34 cellular contexts compared by ENCODE assay signal in genomic region chr1:235575597-235575996, GRCh38.
"Had no signal": no experiment of that assay in that cellular context is flagged by ENCODE, and none has a peak within 500 bp of the region (broad histone marks: within the 10 kb centered on the region; RNA-seq: fewer than 3 reads in every experiment).

No MANE protein-coding gene starts in this region.

- H3K27ac Mint-ChIP-seq: activated B cell treated with CpG ODN at 0.5 μM for 24 hours; activated CD8-positive, alpha-beta T cell treated with anti-CD3 and anti-CD28 coated beads for 36 hours; activated naive CD8-positive, alpha-beta T cell; activated T-helper 17 cell treated with anti-CD3 and anti-CD28 coated beads, Interleukin-2, amount 50 U/mL, for 72 hours; effector memory CD8-positive, alpha-beta T cell; T-cell; T-helper 1 cell treated with Interleukin-12 subunit alpha and Interleukin-12 subunit beta and Interleukin-4 antibody, amounts not matched to agents 30 μg/mL and 1 μg/mL, for 36 hours; T-helper 2 cell treated with Interferon-gamma antibody and Interleukin-4, amounts not matched to agents 5 μg/mL and 100 μg/mL, for 36 hours had no signal

- H3K36me3 Mint-ChIP-seq: activated naive CD8-positive, alpha-beta T cell; T-cell had no signal

- FAIRE-seq: astrocyte, bronchial epithelial cell, colon had no signal

- H3K4me1 ChIP-seq: esophagus muscularis mucosa, foreskin keratinocyte, gastrocnemius medialis had no signal

- H3K4me1 Mint-ChIP-seq: activated B cell treated with CpG ODN at 0.5 μM for 24 hours; activated T-helper 17 cell treated with anti-CD3 and anti-CD28 coated beads, Interleukin-2, amount 50 U/mL, for 72 hours; T-cell had no signal

- H3K9me3 Mint-ChIP-seq: activated B cell treated with CpG ODN at 0.5 μM for 24 hours; activated T-cell treated with anti-CD3 and anti-CD28 coated beads, Interleukin-2, amount 50 U/mL, for 4 hours; activated T-helper 17 cell treated with anti-CD3 and anti-CD28 coated beads, Interleukin-2, amount 50 U/mL, for 72 hours; effector memory CD8-positive, alpha-beta T cell; T-helper 1 cell treated with Interleukin-12 subunit alpha and Interleukin-12 subunit beta and Interleukin-4 antibody, amounts not matched to agents 30 μg/mL and 1 μg/mL, for 36 hours; T-helper 2 cell treated with Interferon-gamma antibody and Interleukin-4, amounts not matched to agents 5 μg/mL and 100 μg/mL, for 36 hours had no signal

- H3K27me3 Mint-ChIP-seq: activated B cell treated with CpG ODN at 0.5 μM for 24 hours; activated CD8-positive, alpha-beta T cell treated with anti-CD3 and anti-CD28 coated beads for 36 hours; activated naive CD8-positive, alpha-beta T cell had no signal

- DNase-seq: activated B cell treated with CpG ODN at 0.5 μM for 24 hours; activated CD4-positive, alpha-beta T cell treated with anti-CD3 and anti-CD28 coated beads for 48 hours; activated CD4-positive, alpha-beta T cell treated with anti-CD3 and anti-CD28 coated beads, Interleukin-2, amount 50 U/mL, for 1 hour; activated CD4-positive, alpha-beta T cell treated with anti-CD3 and anti-CD28 coated beads, Interleukin-2, amount 50 U/mL, for 48 hours; activated CD8-positive, alpha-beta memory T cell treated with anti-CD3 and anti-CD28 coated beads for 24 hours; activated CD8-positive, alpha-beta T cell treated with anti-CD3 and anti-CD28 coated beads for 36 hours; activated effector memory CD4-positive, alpha-beta T cell treated with Interleukin-2 at 50 U/mL for 16 hours; activated gamma-delta T cell treated with Interleukin-2 at 50 U/mL for 16 hours; activated naive CD4-positive, alpha-beta T cell treated with anti-CD3 and anti-CD28 coated beads, Interleukin-2, amount 50 U/mL, for 16 hours; activated naive CD4-positive, alpha-beta T cell treated with Interleukin-2 at 50 U/mL for 16 hours; activated T-cell treated with anti-CD3 and anti-CD28 coated beads, Interleukin-2, amount 50 U/mL, for 4 hours; amniotic stem cell; anterior cingulate cortex; brain microvascular endothelial cell; cortex of kidney; dermis blood vessel endothelial cell; effector CD4-positive, alpha-beta T cell; effector memory CD8-positive, alpha-beta T cell; erythroblast; foreskin keratinocyte; gastrocnemius medialis; glutamatergic neuron; T-cell; T1000; WERI-Rb-1 had no signal

- ATAC-seq: activated CD4-positive, CD25-positive, alpha-beta regulatory T cell treated with anti-CD3 and anti-CD28 coated beads, Interleukin-2, amount 50 U/mL, for 24 hours; activated CD8-positive, alpha-beta T cell treated with anti-CD3 and anti-CD28 coated beads for 36 hours; activated T-cell treated with anti-CD3 and anti-CD28 coated beads, Interleukin-2, amount 50 U/mL, for 4 hours; activated T-helper 17 cell treated with anti-CD3 and anti-CD28 coated beads, Interleukin-2, amount 50 U/mL, for 72 hours; effector memory CD8-positive, alpha-beta T cell; foreskin keratinocyte; gastrocnemius medialis; T-cell had no signal

- H3K36me3 ChIP-seq: brain microvascular endothelial cell, esophagus muscularis mucosa, gastrocnemius medialis had no signal

- H3K4me3 Mint-ChIP-seq: activated B cell treated with CpG ODN at 0.5 μM for 24 hours; activated CD8-positive, alpha-beta T cell treated with anti-CD3 and anti-CD28 coated beads for 36 hours; activated naive CD8-positive, alpha-beta T cell; activated T-cell treated with anti-CD3 and anti-CD28 coated beads, Interleukin-2, amount 50 U/mL, for 4 hours; activated T-helper 17 cell treated with anti-CD3 and anti-CD28 coated beads, Interleukin-2, amount 50 U/mL, for 72 hours; effector memory CD8-positive, alpha-beta T cell; T-cell; T-helper 1 cell treated with Interleukin-12 subunit alpha and Interleukin-12 subunit beta and Interleukin-4 antibody, amounts not matched to agents 30 μg/mL and 1 μg/mL, for 36 hours; T-helper 2 cell treated with Interferon-gamma antibody and Interleukin-4, amounts not matched to agents 5 μg/mL and 100 μg/mL, for 36 hours had no signal

- H3K27ac ChIP-seq: brain microvascular endothelial cell, esophagus muscularis mucosa, foreskin keratinocyte, gastrocnemius medialis, WERI-Rb-1 had no signal

- H3K9me3 ChIP-seq: esophagus muscularis mucosa, gastrocnemius medialis had no signal

- H3K4me3 ChIP-seq: esophagus muscularis mucosa, gastrocnemius medialis had no signal

- H3K27me3 ChIP-seq: brain microvascular endothelial cell, esophagus muscularis mucosa, foreskin keratinocyte, gastrocnemius medialis had no signal
